ENCODE assay signal across 1 cellular context in genomic region chr7:147436718-147437117, GRCh38.
TF ChIP-seq lines count a peak whose summit lies in the region.

No MANE protein-coding gene starts in this region.

TF ChIP-seq in IMR-90, 13 proteins besides CTCF, POLR2A, EP300 and RAD21 (continued from another document):
- TF ChIP-seq ELK1 (IDR thresholded peaks at IDR 0.05; ENCODE audit: borderline replicate concordance, low read depth, low read length) (no peak), FOS (IDR thresholded peaks at IDR 0.05; ENCODE audit: low read depth, low read length) (no peak), NFE2L2 (IDR thresholded peaks at IDR 0.05; ENCODE audit: low read depth, low read length) (no peak), BHLHE40 (IDR thresholded peaks at IDR 0.05; ENCODE audit: low read depth, low read length) (no peak), RCOR1 (IDR thresholded peaks at IDR 0.05; ENCODE audit: insufficient replicate concordance, low read length) (no peak), USF2 (IDR thresholded peaks at IDR 0.05; ENCODE audit: low read depth, low read length) (no peak), SMC3 (IDR thresholded peaks at IDR 0.05; ENCODE audit: low read depth, low read length) (no peak)
TF ChIP-seq in IMR-90: peak in this region for 0.
